1 cellular context compared by ENCODE assay signal in genomic region chr7:80648201-80648600, GRCh38.
TF ChIP-seq lines count a peak whose summit lies in the region.

No MANE protein-coding gene starts in this region.

TF ChIP-seq in K562, 482 proteins besides CTCF, POLR2A, EP300 and RAD21 (continued from another document):
- no peak for TF ChIP-seq ZBTB12 (CRISPR knock-in tag; IDR thresholded peaks at IDR 0.05)
